Comparison of ENCODE assay signal across 14 cellular contexts in the genomic region with DNA sequence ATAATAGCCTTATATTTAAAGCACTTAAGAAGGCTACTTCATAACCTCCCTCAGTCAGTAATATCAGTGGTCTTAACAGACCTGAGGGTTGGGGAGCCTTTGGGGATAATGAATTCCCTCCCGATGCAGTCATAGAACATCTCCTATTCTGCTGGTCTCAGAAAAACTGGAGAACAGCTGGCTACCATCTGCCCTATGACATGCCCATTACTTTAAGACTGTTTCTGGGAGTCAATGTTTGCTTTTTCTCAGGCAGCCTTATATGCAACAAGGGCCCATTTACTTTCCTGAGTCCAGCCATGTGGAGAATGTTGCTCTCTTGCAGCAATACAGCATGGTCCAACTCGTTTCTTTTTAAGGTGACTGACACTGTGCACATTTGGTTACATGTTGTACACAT.
"Had no signal": no experiment of that assay in that cellular context is flagged by ENCODE, and none has a peak within 500 bp of the region (broad histone marks: within the 10 kb centered on the region; RNA-seq: fewer than 3 reads in every experiment).

No MANE protein-coding gene starts in this region.

- H3K9me3 Mint-ChIP-seq: activated naive CD4-positive, alpha-beta T cell treated with anti-CD3 and anti-CD28 coated beads, Interleukin-2, amount 50 U/mL, for 72 hours; activated T-cell treated with anti-CD3 and anti-CD28 coated beads, Interleukin-2, amount 50 U/mL, for 4 hours; stimulated activated effector memory CD8-positive, alpha-beta T cell treated with anti-CD3 and anti-CD28 coated beads, Interleukin-12 subunit alpha, Interleukin-12 subunit beta, amount 100 ng/mL, for 72 hours had no signal

- H3K9me3 ChIP-seq: thyroid gland, uterus had no signal

- H3K4me3 ChIP-seq: hepatocyte, thyroid gland, uterus had no signal

- H3K79me2 ChIP-seq: hepatocyte had no signal

- H3K4me3 Mint-ChIP-seq: activated T-cell treated with anti-CD3 and anti-CD28 coated beads, Interleukin-2, amount 50 U/mL, for 4 hours; stimulated activated effector memory CD8-positive, alpha-beta T cell treated with anti-CD3 and anti-CD28 coated beads, Interleukin-12 subunit alpha, Interleukin-12 subunit beta, amount 100 ng/mL, for 72 hours had no signal

- H3K36me3 Mint-ChIP-seq: activated naive CD4-positive, alpha-beta T cell treated with anti-CD3 and anti-CD28 coated beads, Interleukin-2, amount 50 U/mL, for 72 hours; stimulated activated effector memory CD8-positive, alpha-beta T cell treated with anti-CD3 and anti-CD28 coated beads, Interleukin-12 subunit alpha, Interleukin-12 subunit beta, amount 100 ng/mL, for 72 hours had no signal

- H3K27ac ChIP-seq: hepatocyte, thyroid gland, uterus had no signal

- H2AFZ ChIP-seq: hepatocyte had no signal

- ATAC-seq: activated naive CD4-positive, alpha-beta T cell treated with anti-CD3 and anti-CD28 coated beads, Interleukin-2, amount 50 U/mL, for 72 hours; activated T-cell treated with anti-CD3 and anti-CD28 coated beads, Interleukin-2, amount 50 U/mL, for 4 hours; left ventricle myocardium superior; stimulated activated effector memory CD8-positive, alpha-beta T cell treated with anti-CD3 and anti-CD28 coated beads, Interleukin-12 subunit alpha, Interleukin-12 subunit beta, amount 100 ng/mL, for 72 hours had no signal

- H3K36me3 ChIP-seq: thyroid gland, uterus had no signal

- H3K27me3 ChIP-seq: hepatocyte, thyroid gland, uterus had no signal

- H3K4me2 ChIP-seq: hepatocyte had no signal

- DNase-seq: activated CD4-positive, alpha-beta T cell treated with anti-CD3 and anti-CD28 coated beads for 1 hour; activated CD4-positive, alpha-beta T cell treated with anti-CD3 and anti-CD28 coated beads, Interleukin-2, amount 50 U/mL, for 48 hours; activated effector memory CD4-positive, alpha-beta T cell treated with anti-CD3 and anti-CD28 coated beads, Interleukin-2, amount 50 U/mL, for 16 hours; activated T-cell treated with anti-CD3 and anti-CD28 coated beads, Interleukin-2, amount 50 U/mL, for 4 hours; anterior cingulate cortex; kidney; left ventricle myocardium superior; small intestine; T-helper 9 cell; thyroid gland; uterus had no signal

- H3K27ac Mint-ChIP-seq: activated naive CD4-positive, alpha-beta T cell treated with anti-CD3 and anti-CD28 coated beads, Interleukin-2, amount 50 U/mL, for 72 hours had no signal
